In the genomic region with DNA sequence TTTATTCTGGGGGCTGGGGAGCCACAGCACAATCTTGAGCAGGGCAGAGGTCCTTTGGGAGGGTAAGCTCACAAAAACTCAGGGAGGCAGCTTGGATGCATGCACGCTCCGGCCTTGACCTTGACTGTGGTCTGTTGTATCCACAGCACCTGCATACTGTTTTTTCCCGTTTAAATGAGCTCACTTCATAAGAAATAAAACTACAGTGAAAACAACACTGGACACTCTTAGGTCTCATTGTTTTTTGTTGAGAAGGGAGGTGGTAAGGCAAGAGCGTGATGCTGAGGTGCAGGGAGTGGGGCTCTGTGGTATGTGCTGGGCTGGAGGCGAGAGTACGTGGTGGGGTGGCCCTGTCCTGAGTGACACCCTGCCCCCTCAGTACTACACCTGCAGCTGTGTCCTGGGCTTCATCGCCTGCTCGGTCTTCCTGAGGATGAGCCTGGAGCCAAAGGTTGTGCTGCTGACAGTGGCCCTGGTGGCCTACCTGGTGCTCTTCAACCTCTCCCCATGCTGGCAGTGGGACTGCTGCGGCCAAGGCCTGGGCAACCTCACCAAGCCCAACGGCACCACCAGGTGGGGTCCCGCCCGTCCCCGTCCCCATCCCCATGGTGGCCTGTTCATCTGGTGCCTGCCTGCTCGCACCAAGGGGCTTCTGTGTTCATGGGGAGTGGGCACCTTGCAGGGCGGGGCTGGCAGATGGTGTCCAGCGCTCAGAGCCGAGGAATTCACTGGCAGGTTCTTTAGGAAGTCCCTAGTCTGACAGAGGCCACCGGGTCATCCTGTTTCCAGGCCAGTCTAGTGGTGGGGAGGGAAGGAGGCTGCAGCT, we compare ENCODE assay signal across 12 cellular contexts. TPM values are rescaled to one million over a fixed set of nuclear protein-coding genes. Genes with fewer than 3 reads are reported as not detected.
DNase-seq lines count a peak whose midpoint lies in the region; ATAC-seq, FAIRE-seq and TF ChIP-seq lines count a peak whose summit lies in the region.
"Had no signal": no experiment of that assay in that cellular context is flagged by ENCODE, and none has a peak within 500 bp of the region (broad histone marks: within the 10 kb centered on the region; RNA-seq: fewer than 3 reads in every experiment).

No MANE protein-coding gene starts in this region.

- H3K36me3 Mint-ChIP-seq in activated CD4-positive, alpha-beta T cell treated with anti-CD3 and anti-CD28 coated beads, Interleukin-2, amount 10 ng/mL, durations not matched to agents 24 days and 14 days (ENCODE audit: low read depth), result peaks cover 54% of the 10 kb centered on the region

- H3K4me3 ChIP-seq in PC-3 (ENCODE audit: low read length) (no peak overlapping the region), H1 (ENCODE audit: extremely low read depth in 1 of 4, insufficient read depth in 2 of 4, low read depth in 3 of 4, low read length in 4 of 4) (no peak overlapping the region)
- H3K4me3 ChIP-seq: vagina had no signal

- peaks cover 22% of the 10 kb centered on the region for H3K4me1 Mint-ChIP-seq in activated CD4-positive, alpha-beta T cell treated with anti-CD3 and anti-CD28 coated beads, Interleukin-2, amount 10 ng/mL, durations not matched to agents 24 days and 14 days

- H3K18ac ChIP-seq in H1 (ENCODE audit: extremely low read depth, low read length), result no peak overlapping the region

- BruUV-seq in PC-3 (replicated peaks; lab: Mats Ljungman, UMichigan), result no TSS peak

- no peak overlapping the region for H2BK12ac ChIP-seq in H1 (ENCODE audit: low read depth, low read length)

- no peaks in the 10 kb centered on the region for H3K27me3 Mint-ChIP-seq in activated CD4-positive, alpha-beta T cell treated with anti-CD3 and anti-CD28 coated beads, Interleukin-2, amount 10 ng/mL, durations not matched to agents 24 days and 14 days

- no peak overlapping the region for H3K56ac ChIP-seq in H1 (replicated peaks; ENCODE audit: insufficient read length, low read depth, low read length)

- peak overlapping the region; percentile 58 for H3K27ac Mint-ChIP-seq in activated CD4-positive, alpha-beta T cell treated with anti-CD3 and anti-CD28 coated beads, Interleukin-2, amount 10 ng/mL, durations not matched to agents 24 days and 14 days

- H3K23me2 ChIP-seq in H1 (ENCODE audit: low read depth, low read length), result no peaks in the 10 kb centered on the region

- intact Hi-C loops in activated CD4-positive, alpha-beta T cell treated with anti-CD3 and anti-CD28 coated beads, Interleukin-2, amount 10 ng/mL, durations not matched to agents 24 days and 14 days (cut with micrococcal nuclease), result loop anchor here (5.0 kb wide), 1 partner anchor 33 kb away; no protein-coding TSS in a partner anchor
- intact Hi-C loops in PC-3 (cut with micrococcal nuclease) (no loop called here), posterior cingulate gyrus (cut with DNase I) (no loop called here)

- H3K4ac ChIP-seq in H1 (replicated peaks; ENCODE audit: insufficient read length, low read depth, low read length), result no peak overlapping the region

- H3K27me3 ChIP-seq in PC-3 (ENCODE audit: low read length) (no peaks in the 10 kb centered on the region), H1 (replicated peaks in 1 of 4; ENCODE audit: control insufficient read depth in 3 of 4, extremely low read depth in 1 of 4, insufficient read depth in 3 of 4, low read length in 3 of 4) (no peaks in the 10 kb centered on the region)
- H3K27me3 ChIP-seq: vagina had no signal

- H3K4me2 ChIP-seq in PC-3 (ENCODE audit: low read length) (no peak overlapping the region), H1 (ENCODE audit: insufficient read depth in 1 of 2, low read depth in 2 of 2, low read length in 2 of 2) (no peak overlapping the region)

- H4K20me1 ChIP-seq in PC-3 (ENCODE audit: low read length) (no peaks in the 10 kb centered on the region), H1 (replicated peaks in 1 of 2; ENCODE audit: control insufficient read depth in 1 of 2, insufficient read depth in 2 of 2, low read length in 2 of 2) (peaks cover 3 to 4% of the 10 kb centered on the region in 2 experiments)

- H2BK20ac ChIP-seq in H1 (ENCODE audit: low read length), result no peak overlapping the region

- TF ChIP-seq POLR2A in H1 (IDR thresholded peaks at IDR 0.05; ENCODE audit: control extremely low read depth in 1 of 2, low read depth in 2 of 2, low read length in 2 of 2), result no peak

- H3K79me1 ChIP-seq in H1 (ENCODE audit: low read depth, low read length), result no peaks in the 10 kb centered on the region; the same call in 1 of the 2 replicates

- CTCF ChIA-PET in PC-3 (lab: Charles Lee), result no interaction called here
- CTCF ChIA-PET in H1 (lab: Charles Lee; ENCODE audit: partially characterized antibody), result interaction anchor here (1.0 to 1.3 kb wide), 3 partner anchors 16 to 29 kb away, joined by 3 read pairs; no protein-coding TSS in a partner anchor

- no peak overlapping the region for H3K27ac ChIP-seq in PC-3 (ENCODE audit: low read length)
- no peak overlapping the region for H3K27ac ChIP-seq in H1 (ENCODE audit: low read depth, low read length)
- H3K27ac ChIP-seq: vagina had no signal

- no peaks in the 10 kb centered on the region for H3K79me2 ChIP-seq in PC-3 (ENCODE audit: low read length)
- no peaks in the 10 kb centered on the region for H3K79me2 ChIP-seq in H1 (ENCODE audit: control insufficient read depth in 1 of 2, insufficient read depth in 2 of 2, low read length in 2 of 2)

- no peak overlapping the region for H4K91ac ChIP-seq in H1 (replicated peaks; ENCODE audit: insufficient read length, low read length)

- no peak for TF ChIP-seq CTCF in PC-3 (conservative IDR thresholded peaks at IDR 0.05; ENCODE audit: low read depth, low read length)
- no peak for TF ChIP-seq CTCF in H1 (IDR thresholded peaks at IDR 0.05; ENCODE audit: control extremely low read depth in 1 of 3, insufficient read depth in 1 of 3, low read depth in 1 of 3, low read length in 3 of 3)

- no peak overlapping the region for H3K14ac ChIP-seq in H1 (ENCODE audit: insufficient read length)

- no peak overlapping the region for H4K5ac ChIP-seq in H1 (ENCODE audit: insufficient read length, low read depth, low read length)

- no peak for TF ChIP-seq EP300 in H1 (IDR thresholded peaks at IDR 0.05; ENCODE audit: borderline replicate concordance in 1 of 2, low read depth in 2 of 2, low read length in 2 of 2)

- H3K9me3 ChIP-seq in PC-3 (ENCODE audit: low read length), result no peaks in the 10 kb centered on the region
- no peaks in the 10 kb centered on the region; a peak in 1 of 4 replicates for H3K9me3 ChIP-seq in H1 (ENCODE audit: insufficient read depth in 2 of 2, low read depth in 1 of 2, low read length in 1 of 2)
- H3K9me3 ChIP-seq: vagina had no signal

- FAIRE-seq in H1 (lab: Jason Lieb, UNC), result no peak
- FAIRE-seq: colon had no signal

- H2AK5ac ChIP-seq in H1 (ENCODE audit: low read depth, low read length), result no peak overlapping the region

- no peak overlapping the region; the same call in 1 of the 2 replicates for H4K8ac ChIP-seq in H1 (ENCODE audit: extremely low read depth, insufficient read depth, low read length)

- no peak for DNase-seq in activated CD4-positive, alpha-beta T cell treated with anti-CD3 and anti-CD28 coated beads, Interleukin-2, amount 10 ng/mL, durations not matched to agents 24 days and 14 days
- no peak for DNase-seq in activated CD4-positive, alpha-beta T cell treated with anti-CD3 and anti-CD28 coated beads for 48 hours
- DNase-seq in PC-3 (no peak), H1 (ENCODE audit: low read depth in 1 of 2, low spot score in 2 of 2) (peak in 1 of 2 experiments; percentile 55), posterior cingulate gyrus (peak in 6 of 10 donors; percentile 5 to 77 (median 40)), NOMO-1 treated with DMSO at 0.1 percent for 48 hours (lab: John Stamatoyannopoulos, UW; ENCODE audit: unreplicated experiment) (no peak), NCI-H1048 (lab: John Stamatoyannopoulos, UW) (no peak), SW480 (ENCODE audit: low spot score) (no peak)
- DNase-seq: foreskin melanocyte, NCI-H2171 treated with DMSO at 0.1 percent for 48 hours had no signal

- H2BK120ac ChIP-seq in H1 (replicated peaks; ENCODE audit: low read depth, low read length), result no peak overlapping the region

- no peak overlapping the region for H3K4me3 Mint-ChIP-seq in activated CD4-positive, alpha-beta T cell treated with anti-CD3 and anti-CD28 coated beads, Interleukin-2, amount 10 ng/mL, durations not matched to agents 24 days and 14 days

- POLR2A ChIA-PET in PC-3 (lab: Charles Lee; ENCODE audit: unreplicated experiment), result no interaction called here
- POLR2A ChIA-PET in H1 (lab: Charles Lee; ENCODE audit: partially characterized antibody), result interaction anchor here (0.8 to 1.6 kb wide), 2 partner anchors 48 to 66 kb away, joined by 3 to 5 read pairs; no protein-coding TSS in a partner anchor

- no peaks in the 10 kb centered on the region for H3K9me3 Mint-ChIP-seq in activated CD4-positive, alpha-beta T cell treated with anti-CD3 and anti-CD28 coated beads, Interleukin-2, amount 10 ng/mL, durations not matched to agents 24 days and 14 days

- TF ChIP-seq RAD21 in H1 (IDR thresholded peaks at IDR 0.05 in 1 of 2, conservative IDR thresholded peaks at IDR 0.05 in 1 of 2; ENCODE audit: low read depth in 2 of 2, low read length in 2 of 2), result peak in 1 of 2 experiments; percentile 22; a peak in 1 of 4 replicates

- H2BK5ac ChIP-seq in H1 (ENCODE audit: low read depth, low read length), result no peak overlapping the region

- H3K9me2 ChIP-seq in PC-3 (replicated peaks; ENCODE audit: low read length), result no peaks in the 10 kb centered on the region

- 87% methylated on average over 18 of the region's 18 CpGs; no CpG with 5 or more reads in 1 of the 2 experiments for WGBS in H1 (ENCODE audit: extremely low coverage in 1 of 2, insufficient coverage in 1 of 2, insufficient read length in 1 of 2, insufficient replicate concordance in 2 of 2, low coverage in 1 of 2, low lambda C conversion rate in 2 of 2, missing lambda C conversion rate in 1 of 2), 2 experiments

- H3K36me3 ChIP-seq in PC-3 (ENCODE audit: low read depth, low read length) (peaks cover 9% of the 10 kb centered on the region), H1 (ENCODE audit: control insufficient read depth in 2 of 4, insufficient read depth in 4 of 4, low read length in 3 of 4) (peaks cover 0 to 17% (median 1%) of the 10 kb centered on the region in 4 experiments; a peak in 4 of 8 replicates)

- H3K4me1 ChIP-seq in PC-3 (ENCODE audit: insufficient read depth, low read length) (peaks cover 4% of the 10 kb centered on the region; the same call in 1 of the 2 replicates), H1 (replicated peaks in 1 of 4; ENCODE audit: control insufficient read depth in 3 of 4, insufficient read depth in 4 of 4, low read length in 3 of 4) (no peaks in the 10 kb centered on the region; a peak in 1 of 7 replicates)
- H3K4me1 ChIP-seq: vagina had no signal

- H3K23ac ChIP-seq in H1 (ENCODE audit: insufficient read length), result no peak overlapping the region

- peak; percentile 20 for ATAC-seq in PC-3

- no peak overlapping the region for H2BK15ac ChIP-seq in H1 (ENCODE audit: low read length)

- H3K9ac ChIP-seq in PC-3 (ENCODE audit: low read length), result no peak overlapping the region
- H3K9ac ChIP-seq in H1 (replicated peaks in 1 of 4; ENCODE audit: extremely low read depth in 1 of 4, low read depth in 3 of 4, low read length in 3 of 4), result no peak overlapping the region

- no peaks in the 10 kb centered on the region for H3F3A ChIP-seq in PC-3 (ENCODE audit: low read length, unreplicated experiment)

- no peak overlapping the region for H2AFZ ChIP-seq in PC-3 (ENCODE audit: low read length)
- no peak overlapping the region for H2AFZ ChIP-seq in H1 (ENCODE audit: low read length)

RNA-seq across cellular contexts. Expression of a gene that starts 44.2 kb away (rescaled TPM):
- 85.6 and 86.2 TPM in 2 replicates for total RNA-seq in activated CD4-positive, alpha-beta T cell treated with anti-CD3 and anti-CD28 coated beads, Interleukin-2, amount 10 ng/mL, durations not matched to agents 24 days and 14 days
- 13.1 and 14.1 TPM in 2 replicates for total RNA-seq in PC-3 (2014; rRNA removed)
- total RNA-seq in H1 (2021; fragmentation: NEBNext Ultra II Directional; extraction: Animal tissue kit (Norgen Biotek cat#: 25700)), result 4.7 and 5.1 TPM in 2 replicates
- 2.4 and 5.5 TPM in 2 replicates for polyA plus RNA-seq in H1 (2011; rRNA removed)
- 4.9 TPM for polyA plus RNA-seq in H1 (2011; cell fraction: cytosol; rRNA removed)
- 13.5 TPM for polyA plus RNA-seq in H1 (2011; cell fraction: nucleus; rRNA removed)
- polyA plus RNA-seq in H1 (2012, experiment 1 of 2), result 2.0 to 4.3 TPM (median 2.9 TPM) in 4 replicates
- polyA plus RNA-seq in H1 (2012, experiment 2 of 2), result 0.45 TPM
- polyA plus RNA-seq in H1 (2013, experiment 1 of 2), result 1.8 TPM
- polyA plus RNA-seq in H1 (2013, experiment 2 of 2), result 1.7 TPM
- 6.9 and 7.2 TPM in 2 replicates for polyA minus RNA-seq in H1 (2011; rRNA and poly(A)+ RNA removed)
- polyA minus RNA-seq in H1 (2011; cell fraction: cytosol; rRNA and poly(A)+ RNA removed), result 7.3 TPM
- polyA minus RNA-seq in H1 (2011; cell fraction: nucleus; rRNA and poly(A)+ RNA removed), result 6.4 TPM

RNA-seq across cellular contexts. Expression of a gene that starts 58.3 kb away (rescaled TPM):
- 92.7 and 98.8 TPM in 2 replicates for total RNA-seq in activated CD4-positive, alpha-beta T cell treated with anti-CD3 and anti-CD28 coated beads, Interleukin-2, amount 10 ng/mL, durations not matched to agents 24 days and 14 days
- 38.4 and 40.0 TPM in 2 replicates for total RNA-seq in PC-3 (2014; rRNA removed)
- 119 and 120 TPM in 2 replicates for total RNA-seq in H1 (2021; fragmentation: NEBNext Ultra II Directional; extraction: Animal tissue kit (Norgen Biotek cat#: 25700))
- polyA plus RNA-seq in H1 (2011; rRNA removed), result 27.7 and 42.5 TPM in 2 replicates
- 45.8 TPM for polyA plus RNA-seq in H1 (2011; cell fraction: cytosol; rRNA removed)
- polyA plus RNA-seq in H1 (2011; cell fraction: nucleus; rRNA removed), result 101 TPM
- polyA plus RNA-seq in H1 (2012, experiment 1 of 2), result 76.6 to 117 TPM (median 91.0 TPM) in 4 replicates
- 11.0 TPM for polyA plus RNA-seq in H1 (2012, experiment 2 of 2)
- polyA plus RNA-seq in H1 (2013, experiment 1 of 2), result 160 TPM
- 158 TPM for polyA plus RNA-seq in H1 (2013, experiment 2 of 2)
- polyA minus RNA-seq in H1 (2011; rRNA and poly(A)+ RNA removed), result 69.2 and 75.1 TPM in 2 replicates
- 31.0 TPM for polyA minus RNA-seq in H1 (2011; cell fraction: cytosol; rRNA and poly(A)+ RNA removed)
- 169 TPM for polyA minus RNA-seq in H1 (2011; cell fraction: nucleus; rRNA and poly(A)+ RNA removed)

Comparison
In these comparisons a context has a peak if more than half of its experiments do, and no peak if none do; other contexts are left out.
1. DNase-seq: peak in posterior cingulate gyrus (6 of 10); none in activated CD4-positive, alpha-beta T cell treated with anti-CD3 and anti-CD28 coated beads, Interleukin-2, amount 10 ng/mL, durations not matched to agents 24 days and 14 days (single experiment), activated CD4-positive, alpha-beta T cell treated with anti-CD3 and anti-CD28 coated beads for 48 hours (single experiment), PC-3 (single experiment), NOMO-1 treated with DMSO at 0.1 percent for 48 hours (single experiment), NCI-H1048 (single experiment) and SW480 (single experiment).